ENCODE assay signal across 8 cellular contexts in genomic region chr12:12081836-12082497, GRCh38.
A peak's percentile ranks its signal among the peaks of the same experiment; 100 is the strongest.
DNase-seq lines count a peak whose midpoint lies in the region; ATAC-seq and TF ChIP-seq lines count a peak whose summit lies in the region.

No MANE protein-coding gene starts in this region.

- peaks cover 11% of the 10 kb centered on the region for H3K4me1 ChIP-seq in adipocyte (ENCODE audit: control insufficient read depth, insufficient read depth, low read length)
- H3K4me1 ChIP-seq in tibial artery, result peaks cover 0 to 3% (median 0%) of the 10 kb centered on the region in 4 donors

- H3K27me3 ChIP-seq in adipocyte (replicated peaks; ENCODE audit: control insufficient read depth, insufficient read depth, low read length) (no peaks in the 10 kb centered on the region), tibial artery (no peaks in the 10 kb centered on the region)

- TF ChIP-seq CTCF in AG10803 (conservative IDR thresholded peaks at IDR 0.05; ENCODE audit: low read length) (peak; percentile 48), NB4 (IDR thresholded peaks at IDR 0.05; ENCODE audit: low read depth, low read length) (peak; percentile 14), tibial artery (IDR thresholded peaks at IDR 0.05) (peak; percentile 30 to 48)

- H3K36me3 ChIP-seq in adipocyte (ENCODE audit: control insufficient read depth, insufficient read depth, low read length, severe bottlenecking), result no peaks in the 10 kb centered on the region
- no peaks in the 10 kb centered on the region for H3K36me3 ChIP-seq in tibial artery

- H3K9ac ChIP-seq in adipocyte (ENCODE audit: low read length), result peak overlapping the region; percentile 58

- no peak for TF ChIP-seq POLR2A in NB4 (IDR thresholded peaks at IDR 0.05; ENCODE audit: extremely low read depth, insufficient read length)

- H3K9me3 ChIP-seq in adipocyte (ENCODE audit: control insufficient read depth, low read length) (no peaks in the 10 kb centered on the region), tibial artery (no peaks in the 10 kb centered on the region)

- peak; percentile 58 for DNase-seq in AG10803 (ENCODE audit: low read depth)
- peak; percentile 62 for DNase-seq in NB4 (ENCODE audit: low read depth)
- DNase-seq in adipocyte (ENCODE audit: low read depth), result peak; percentile 70
- peak; percentile 38 for DNase-seq in iPS-NIHi11 (ENCODE audit: low spot score)
- no peak for DNase-seq in tibial artery
- no peak for DNase-seq in stimulated activated CD4-positive, alpha-beta T cell treated with anti-CD3 and anti-CD28 coated beads, Interleukin-4, amount 100 ng/mL, for 4 hours

- H3K4me3 ChIP-seq in AG10803 (ENCODE audit: low read length), result no peak overlapping the region
- H3K4me3 ChIP-seq in NB4 (ENCODE audit: low read depth, low read length), result no peak overlapping the region
- no peak overlapping the region for H3K4me3 ChIP-seq in adipocyte (ENCODE audit: low read length)
- no peak overlapping the region for H3K4me3 ChIP-seq in tibial artery

- peak; percentile 48 for ATAC-seq in GM18867 (IDR thresholded peaks at IDR 0.05; ENCODE audit: unreplicated experiment)
- no peak for ATAC-seq in HG03280 (IDR thresholded peaks at IDR 0.05; ENCODE audit: unreplicated experiment)

- intact Hi-C loops in tibial artery (cut with DNase I; ENCODE audit: low total_unique reads), result loop anchor here (5.0 kb wide), 1 partner anchor 245 kb away; no protein-coding TSS in a partner anchor

- peak overlapping the region; percentile 51 to 54 for H3K27ac ChIP-seq in tibial artery

Comparison
In these comparisons a context has a peak if more than half of its experiments do, and no peak if none do; other contexts are left out.
1. DNase-seq: peak in AG10803 (single experiment), NB4 (single experiment), adipocyte (single experiment) and iPS-NIHi11 (single experiment); none in tibial artery (0 of 2) and stimulated activated CD4-positive, alpha-beta T cell treated with anti-CD3 and anti-CD28 coated beads, Interleukin-4, amount 100 ng/mL, for 4 hours (0 of 2).
2. Peak in every context shown above with its lines, with median percentiles within 50 percentile points of each other: CTCF ChIP-seq.